2 cellular contexts compared by ENCODE assay signal in the genomic region with DNA sequence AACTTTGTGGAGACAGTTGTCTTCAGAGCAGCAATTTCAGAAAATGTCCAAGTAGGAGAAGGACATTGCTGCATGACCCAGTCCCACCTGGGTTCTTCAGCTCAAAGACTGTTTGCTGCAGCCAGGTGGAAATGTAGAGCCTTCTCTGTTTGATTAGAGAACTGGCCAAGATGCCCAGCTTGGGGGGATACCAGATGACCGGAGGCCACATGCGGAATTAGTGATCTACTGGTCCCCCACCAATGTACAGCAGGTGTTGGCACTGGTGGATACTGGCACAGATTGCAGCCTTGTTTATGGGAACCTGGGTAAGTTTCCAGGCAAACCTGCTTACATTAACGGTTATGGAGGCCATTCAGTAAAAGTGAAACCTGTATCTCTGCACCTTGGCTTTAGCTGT.
"Had no signal": no experiment of that assay in that cellular context is flagged by ENCODE, and none has a peak within 500 bp of the region (broad histone marks: within the 10 kb centered on the region; RNA-seq: fewer than 3 reads in every experiment).

No MANE protein-coding gene starts in this region.

- DNase-seq: GDM1, GF-D8 had no signal
